ENCODE assay signal across 22 cellular contexts in the genomic region with DNA sequence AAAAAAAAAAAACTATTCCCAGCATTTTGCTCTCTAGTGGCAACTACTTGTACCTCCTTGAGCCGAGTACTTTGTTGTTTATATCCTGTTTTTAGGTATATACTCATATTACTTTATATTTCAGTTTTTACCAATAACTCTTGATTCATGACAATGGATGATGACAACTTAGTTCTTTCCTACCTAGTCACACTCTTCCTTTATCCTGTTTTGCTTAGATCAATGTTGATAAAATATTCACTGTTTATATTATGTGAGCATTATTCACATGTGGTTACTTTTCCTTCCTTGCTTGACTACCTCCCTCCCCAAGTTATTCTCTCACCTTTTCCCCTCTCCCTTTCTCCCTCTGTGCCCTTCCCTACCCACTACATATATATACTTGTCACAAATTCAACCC. TPM values are rescaled to one million over a fixed set of nuclear protein-coding genes. Genes with fewer than 3 reads are reported as not detected.
DNase-seq lines count a peak whose midpoint lies in the region; ATAC-seq, FAIRE-seq and TF ChIP-seq lines count a peak whose summit lies in the region.
"Had no signal": no experiment of that assay in that cellular context is flagged by ENCODE, and none has a peak within 500 bp of the region (broad histone marks: within the 10 kb centered on the region; RNA-seq: fewer than 3 reads in every experiment).

No MANE protein-coding gene starts in this region.

- intact Hi-C loops in mammary epithelial cell (cut with micrococcal nuclease) (no loop called here), MCF 10A (cut with micrococcal nuclease) (no loop called here)

- CTCF ChIA-PET in mammary epithelial cell (lab: Charles Lee; ENCODE audit: low non-redundant PET): no interaction called here
- CTCF ChIA-PET in MCF 10A (lab: Yijun Ruan, JAX): interaction anchor here (0.5 to 1.0 kb wide), 3 partner anchors 12 to 1773 kb away, joined by 3 to 4 read pairs (median 4); no protein-coding TSS in a partner anchor
- CTCF ChIA-PET in activated CD4-positive, alpha-beta T cell treated with anti-CD3 and anti-CD28 coated beads, Interleukin-2, amount 10 ng/mL, durations not matched to agents 7 days and 5 days (lab: Charles Lee): interaction anchor here (0.6 kb wide), 1 partner anchor 146 kb away, joined by 3 read pairs; no protein-coding TSS in a partner anchor

- H3K4me2 ChIP-seq in mammary epithelial cell (ENCODE audit: insufficient read depth, low read depth, low read length): no peak overlapping the region
- H3K4me2 ChIP-seq in astrocyte (ENCODE audit: low read length): no peak overlapping the region
- H3K4me2 ChIP-seq: KMS-11 had no signal

- H3K4me1 Mint-ChIP-seq in MCF 10A (ENCODE audit: insufficient read depth, unreplicated experiment): peaks cover 12% of the 10 kb centered on the region
- peaks cover 46% of the 10 kb centered on the region for H3K4me1 Mint-ChIP-seq in astrocyte (ENCODE audit: low read depth, unreplicated experiment)
- peaks cover 27 to 76% (median 62%) of the 10 kb centered on the region in 4 donors for H3K4me1 Mint-ChIP-seq in naive thymus-derived CD8-positive, alpha-beta T cell
- H3K4me1 Mint-ChIP-seq in activated CD4-positive, alpha-beta T cell treated with anti-CD3 and anti-CD28 coated beads, Interleukin-2, amount 10 ng/mL, durations not matched to agents 7 days and 5 days: peaks cover 23% of the 10 kb centered on the region

- BruUV-seq in mammary epithelial cell (replicated peaks; lab: Mats Ljungman, UMichigan) (no TSS peak), MCF 10A (replicated peaks; lab: Mats Ljungman, UMichigan) (no TSS peak)

- no peak overlapping the region for H3K27ac ChIP-seq in mammary epithelial cell (ENCODE audit: insufficient read depth, low read depth, low read length)
- no peak overlapping the region for H3K27ac ChIP-seq in astrocyte (ENCODE audit: low read depth, low read length)
- H3K27ac ChIP-seq: KMS-11 had no signal

- H3K36me3 ChIP-seq in mammary epithelial cell (ENCODE audit: insufficient read depth, low read length): no peaks in the 10 kb centered on the region
- H3K36me3 ChIP-seq in astrocyte (ENCODE audit: insufficient read depth, low read length): no peaks in the 10 kb centered on the region
- H3K36me3 ChIP-seq: MG63 had no signal

- FAIRE-seq in astrocyte (lab: Jason Lieb, UNC): no peak
- FAIRE-seq: GM12878, GM19239 had no signal

- dilution Hi-C loops in mammary epithelial cell (cut with HindIII; ENCODE audit: low sequenced_read_pairs): no loop called here

- H3K27ac Mint-ChIP-seq in MCF 10A (ENCODE audit: low read depth, unreplicated experiment) (no peak overlapping the region), astrocyte (ENCODE audit: unreplicated experiment) (no peak overlapping the region)
- peak overlapping the region in 2 of 10 donors; percentile 1 to 14 for H3K27ac Mint-ChIP-seq in naive thymus-derived CD8-positive, alpha-beta T cell
- no peak overlapping the region for H3K27ac Mint-ChIP-seq in activated CD4-positive, alpha-beta T cell treated with anti-CD3 and anti-CD28 coated beads, Interleukin-2, amount 10 ng/mL, durations not matched to agents 7 days and 5 days
- H3K27ac Mint-ChIP-seq: B cell had no signal

- no peak for TF ChIP-seq CTCF in mammary epithelial cell (conservative IDR thresholded peaks at IDR 0.05 in 1 of 2, IDR thresholded peaks at IDR 0.05 in 1 of 2; ENCODE audit: extremely low read depth in 1 of 2, insufficient read depth in 1 of 2, low read depth in 1 of 2, low read length in 2 of 2)
- TF ChIP-seq CTCF in MCF 10A (IDR thresholded peaks at IDR 0.05; ENCODE audit: unreplicated experiment): no peak
- no peak for TF ChIP-seq CTCF in astrocyte (IDR thresholded peaks at IDR 0.05; ENCODE audit: insufficient read depth, low read depth, low read length)

- 100% methylated on average over 1 of the region's 1 CpG for WGBS in mammary epithelial cell (ENCODE audit: low coverage, missing lambda C conversion rate)

- H4K20me1 ChIP-seq in mammary epithelial cell (ENCODE audit: insufficient read depth, low read length) (peaks cover 2% of the 10 kb centered on the region), astrocyte (ENCODE audit: insufficient read depth, low read length) (peaks cover 79% of the 10 kb centered on the region)

- H3K27me3 Mint-ChIP-seq in MCF 10A (ENCODE audit: insufficient read depth, unreplicated experiment) (no peaks in the 10 kb centered on the region), astrocyte (ENCODE audit: low read depth, unreplicated experiment) (no peaks in the 10 kb centered on the region)
- no peaks in the 10 kb centered on the region for H3K27me3 Mint-ChIP-seq in naive thymus-derived CD8-positive, alpha-beta T cell
- H3K27me3 Mint-ChIP-seq in activated CD4-positive, alpha-beta T cell treated with anti-CD3 and anti-CD28 coated beads, Interleukin-2, amount 10 ng/mL, durations not matched to agents 7 days and 5 days: no peaks in the 10 kb centered on the region
- H3K27me3 Mint-ChIP-seq: B cell had no signal

- H3K4me3 ChIP-seq in mammary epithelial cell (replicated peaks in 1 of 3; ENCODE audit: insufficient read depth in 1 of 3, low read depth in 2 of 3, low read length in 3 of 3) (no peak overlapping the region), astrocyte (ENCODE audit: insufficient read depth, low read depth, low read length) (no peak overlapping the region)
- H3K4me3 ChIP-seq: GM12878, MG63 had no signal

- H2AFZ ChIP-seq in mammary epithelial cell (ENCODE audit: low read depth, low read length): no peak overlapping the region
- no peak overlapping the region for H2AFZ ChIP-seq in astrocyte (ENCODE audit: low read depth, low read length)

- H3K9me3 ChIP-seq in mammary epithelial cell (replicated peaks; ENCODE audit: insufficient read depth, low read length) (no peaks in the 10 kb centered on the region), astrocyte (ENCODE audit: insufficient read depth, low read depth, low read length) (no peaks in the 10 kb centered on the region)
- H3K9me3 ChIP-seq: MG63 had no signal

- peaks cover 11% of the 10 kb centered on the region for H3K4me1 ChIP-seq in mammary epithelial cell (ENCODE audit: insufficient read depth, low read length)
- H3K4me1 ChIP-seq in astrocyte (ENCODE audit: insufficient read depth, low read length): peaks cover 14% of the 10 kb centered on the region

- H3K4me3 Mint-ChIP-seq in MCF 10A (ENCODE audit: unreplicated experiment) (no peak overlapping the region), astrocyte (ENCODE audit: unreplicated experiment) (peak overlapping the region; percentile 54)
- H3K4me3 Mint-ChIP-seq in naive thymus-derived CD8-positive, alpha-beta T cell: no peak overlapping the region
- no peak overlapping the region for H3K4me3 Mint-ChIP-seq in activated CD4-positive, alpha-beta T cell treated with anti-CD3 and anti-CD28 coated beads, Interleukin-2, amount 10 ng/mL, durations not matched to agents 7 days and 5 days
- H3K4me3 Mint-ChIP-seq: B cell had no signal

- H3K79me2 ChIP-seq in mammary epithelial cell (ENCODE audit: insufficient read depth, low read length) (peaks cover 65% of the 10 kb centered on the region), astrocyte (ENCODE audit: insufficient read depth, low read length) (peaks cover 62% of the 10 kb centered on the region)

- DNase-seq in mammary epithelial cell: peak; percentile 11
- no peak for DNase-seq in MCF 10A (ENCODE audit: unreplicated experiment)
- peak; percentile 32 for DNase-seq in astrocyte (ENCODE audit: low read depth)
- DNase-seq in lung microvascular endothelial cell (ENCODE audit: low read depth in 2 of 2): peak; percentile 75 to 86
- no peak for DNase-seq in NAMALWA (ENCODE audit: low spot score)
- no peak for DNase-seq in naive thymus-derived CD8-positive, alpha-beta T cell
- DNase-seq in activated CD4-positive, alpha-beta T cell treated with anti-CD3 and anti-CD28 coated beads, Interleukin-2, amount 10 ng/mL, durations not matched to agents 7 days and 5 days: no peak
- no peak for DNase-seq in NCI-H345 treated with DMSO at 0.1 percent for 48 hours (lab: John Stamatoyannopoulos, UW; ENCODE audit: unreplicated experiment)
- DNase-seq: 8988T; COR-L47; GOT3; MG63; NCI-H1092 treated with DMSO at 0.1 percent for 48 hours; NCI-H2081; NCI-H510A; NCI-H748 treated with DMSO at 0.1 percent for 48 hours; NK-92 treated with Interleukin-12 subunit alpha and Interleukin-12 subunit beta, amount 100 ng/mL, for 24 hours; Right ventricle myocardium superior had no signal

- POLR2A ChIA-PET in MCF 10A (lab: Yijun Ruan, JAX): no interaction called here
- POLR2A ChIA-PET in naive thymus-derived CD8-positive, alpha-beta T cell (lab: Charles Lee): no interaction called here
- POLR2A ChIA-PET in activated CD4-positive, alpha-beta T cell treated with anti-CD3 and anti-CD28 coated beads, Interleukin-2, amount 10 ng/mL, durations not matched to agents 7 days and 5 days (lab: Charles Lee): no interaction called here

- in situ Hi-C loops in mammary epithelial cell (cut with MboI; ENCODE audit: low sequenced_read_pairs in 2 of 2): no loop called here

- ATAC-seq in naive thymus-derived CD8-positive, alpha-beta T cell: no peak
- ATAC-seq: GM12878 had no signal

- H3K9ac ChIP-seq in mammary epithelial cell (ENCODE audit: insufficient read depth, low read length): no peak overlapping the region
- H3K9ac ChIP-seq in astrocyte (ENCODE audit: low read length): no peak overlapping the region
- H3K9ac ChIP-seq: KMS-11 had no signal

- no peaks in the 10 kb centered on the region for H3K27me3 ChIP-seq in mammary epithelial cell (ENCODE audit: insufficient read depth, low read length)
- no peaks in the 10 kb centered on the region for H3K27me3 ChIP-seq in astrocyte (ENCODE audit: insufficient read depth, low read length)
- H3K27me3 ChIP-seq: MG63 had no signal

- H3K9me3 Mint-ChIP-seq in MCF 10A (ENCODE audit: unreplicated experiment) (no peaks in the 10 kb centered on the region), astrocyte (ENCODE audit: unreplicated experiment) (peaks cover 2% of the 10 kb centered on the region)
- H3K9me3 Mint-ChIP-seq in naive thymus-derived CD8-positive, alpha-beta T cell: no peaks in the 10 kb centered on the region
- no peaks in the 10 kb centered on the region for H3K9me3 Mint-ChIP-seq in activated CD4-positive, alpha-beta T cell treated with anti-CD3 and anti-CD28 coated beads, Interleukin-2, amount 10 ng/mL, durations not matched to agents 7 days and 5 days

- H3K36me3 Mint-ChIP-seq in MCF 10A (ENCODE audit: insufficient read depth, unreplicated experiment) (peaks cover under 1% of the 10 kb centered on the region), astrocyte (ENCODE audit: low read depth, unreplicated experiment) (peaks cover 21% of the 10 kb centered on the region)
- H3K36me3 Mint-ChIP-seq in naive thymus-derived CD8-positive, alpha-beta T cell: peaks cover 0 to 27% (median 8%) of the 10 kb centered on the region in 3 donors
- H3K36me3 Mint-ChIP-seq in activated CD4-positive, alpha-beta T cell treated with anti-CD3 and anti-CD28 coated beads, Interleukin-2, amount 10 ng/mL, durations not matched to agents 7 days and 5 days (ENCODE audit: low read depth): no peaks in the 10 kb centered on the region

RNA-seq across cellular contexts. Expression of a gene that starts 53.7 kb away (rescaled TPM):
- total RNA-seq in mammary epithelial cell (1 to 10 TPM; 7.3 to 8.8 TPM), MCF 10A (2022) (6.8 and 9.7 TPM in 2 replicates), astrocyte (10.7 and 11.0 TPM in 2 replicates), lung microvascular endothelial cell (5.7 and 7.3 TPM in 2 replicates)
- polyA plus RNA-seq in mammary epithelial cell: 5.2 TPM
- polyA minus RNA-seq in mammary epithelial cell: 11.9 TPM
- 1 to 10 TPM; 6.2 to 6.4 TPM for total RNA-seq in naive thymus-derived CD8-positive, alpha-beta T cell
- polyA plus RNA-seq in naive thymus-derived CD8-positive, alpha-beta T cell: 1 to 10 TPM; 2.8 to 4.6 (median 4.1) TPM
- 1 to 10 TPM; 2.5 to 3.0 TPM for total RNA-seq in activated CD4-positive, alpha-beta T cell treated with anti-CD3 and anti-CD28 coated beads, Interleukin-2, amount 10 ng/mL, durations not matched to agents 7 days and 5 days

RNA-seq across cellular contexts. Expression of a gene that starts 53.9 kb away (rescaled TPM):
- total RNA-seq in mammary epithelial cell: 1,000 to 10,000 TPM; 1,624 to 2,052 TPM
- polyA plus RNA-seq in mammary epithelial cell: 4,169 TPM
- 867 TPM for polyA minus RNA-seq in mammary epithelial cell
- total RNA-seq in MCF 10A (2022): 2,310 and 2,617 TPM in 2 replicates
- 1,579 and 1,629 TPM in 2 replicates for total RNA-seq in astrocyte
- 2,195 and 2,538 TPM in 2 replicates for total RNA-seq in lung microvascular endothelial cell
- total RNA-seq in naive thymus-derived CD8-positive, alpha-beta T cell: 1,000 to 10,000 TPM; 2,184 to 2,265 TPM
- 1,000 to 10,000 TPM; 5,952 to 6,458 (median 6,299) TPM for polyA plus RNA-seq in naive thymus-derived CD8-positive, alpha-beta T cell
- total RNA-seq in activated CD4-positive, alpha-beta T cell treated with anti-CD3 and anti-CD28 coated beads, Interleukin-2, amount 10 ng/mL, durations not matched to agents 7 days and 5 days: 1,000 to 10,000 TPM; 1,598 to 1,775 TPM

RNA-seq across cellular contexts. Expression of a gene that starts 57.3 kb away (rescaled TPM):
- total RNA-seq in mammary epithelial cell (10 to 100 TPM; 49.5 to 92.7 TPM), MCF 10A (2022) (128 and 130 TPM in 2 replicates), astrocyte (145 and 150 TPM in 2 replicates), lung microvascular endothelial cell (98.8 and 106 TPM in 2 replicates)
- polyA plus RNA-seq in mammary epithelial cell: 115 TPM
- polyA minus RNA-seq in mammary epithelial cell: 45.1 TPM
- 10 to 100 TPM; 57.0 to 65.6 TPM for total RNA-seq in naive thymus-derived CD8-positive, alpha-beta T cell
- polyA plus RNA-seq in naive thymus-derived CD8-positive, alpha-beta T cell: 10 to 100 TPM in 1 of 3 donors, 1 to 10 TPM in 2; 5.6 to 14.7 (median 9.8) TPM
- 10 to 100 TPM; 65.5 to 66.1 TPM for total RNA-seq in activated CD4-positive, alpha-beta T cell treated with anti-CD3 and anti-CD28 coated beads, Interleukin-2, amount 10 ng/mL, durations not matched to agents 7 days and 5 days

Comparison
In these comparisons a context has a peak if more than half of its experiments do, and no peak if none do; other contexts are left out.
1. DNase-seq: peak in mammary epithelial cell (single experiment), astrocyte (single experiment) and lung microvascular endothelial cell (2 of 2); none in MCF 10A (single experiment), NAMALWA (single experiment), naive thymus-derived CD8-positive, alpha-beta T cell (0 of 10), activated CD4-positive, alpha-beta T cell treated with anti-CD3 and anti-CD28 coated beads, Interleukin-2, amount 10 ng/mL, durations not matched to agents 7 days and 5 days (single experiment) and NCI-H345 treated with DMSO at 0.1 percent for 48 hours (single experiment).